ENCODE assay signal across 21 cellular contexts in the genomic region with DNA sequence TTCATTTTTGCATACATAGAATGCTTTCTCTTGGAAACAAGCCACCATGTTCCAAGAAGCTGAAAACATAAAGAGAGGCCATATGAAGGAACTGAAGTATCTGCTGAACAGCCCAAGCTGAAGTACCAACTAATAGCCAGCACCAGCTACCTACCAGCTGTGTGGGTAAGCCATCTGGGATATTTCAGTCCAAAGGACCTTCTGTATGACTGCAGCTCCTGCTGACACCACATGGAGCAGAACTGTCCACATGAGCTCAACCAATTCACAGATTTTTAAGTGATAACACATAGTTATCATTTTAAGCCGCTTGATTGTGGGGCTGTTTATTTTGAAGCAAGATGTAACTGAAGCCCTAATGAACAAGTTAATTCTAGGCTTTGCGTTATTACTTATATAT.
DNase-seq lines count a peak whose midpoint lies in the region; ATAC-seq and TF ChIP-seq lines count a peak whose summit lies in the region.
"Had no signal": no experiment of that assay in that cellular context is flagged by ENCODE, and none has a peak within 500 bp of the region (broad histone marks: within the 10 kb centered on the region; RNA-seq: fewer than 3 reads in every experiment).

No MANE protein-coding gene starts in this region.

- no peak overlapping the region for H2AFZ ChIP-seq in mesenchymal stem cell (ENCODE audit: low read depth, low read length)
- H2AFZ ChIP-seq: GM23248 had no signal

- no peak overlapping the region for H2BK5ac ChIP-seq in mesenchymal stem cell (ENCODE audit: low read depth, low read length, poor library complexity, severe bottlenecking)

- H3K4ac ChIP-seq in mesenchymal stem cell (ENCODE audit: low read depth in 1 of 2, low read length in 2 of 2): no peak overlapping the region

- H3K14ac ChIP-seq in mesenchymal stem cell (ENCODE audit: low read length in 2 of 2): no peak overlapping the region

- H3K9ac ChIP-seq in mesenchymal stem cell (ENCODE audit: low read length): no peak overlapping the region
- H3K9ac ChIP-seq: GM23248, KMS-11, SK-N-SH had no signal

- peak overlapping the region; percentile 86 for H3K27ac Mint-ChIP-seq in glutamatergic neuron (ENCODE audit: unreplicated experiment)
- H3K27ac Mint-ChIP-seq: CD4-positive, alpha-beta T cell had no signal

- H3K27me3 Mint-ChIP-seq in glutamatergic neuron (ENCODE audit: unreplicated experiment): no peaks in the 10 kb centered on the region
- H3K27me3 Mint-ChIP-seq: CD4-positive, alpha-beta T cell had no signal

- H3K36me3 Mint-ChIP-seq in glutamatergic neuron (ENCODE audit: unreplicated experiment): no peaks in the 10 kb centered on the region

- H3K23ac ChIP-seq in mesenchymal stem cell (ENCODE audit: low read length in 2 of 2): no peak overlapping the region

- no peak overlapping the region for H4K8ac ChIP-seq in mesenchymal stem cell (ENCODE audit: low read length)

- no peak overlapping the region for H2AK5ac ChIP-seq in mesenchymal stem cell (ENCODE audit: low read length, severe bottlenecking)

- H3K18ac ChIP-seq in mesenchymal stem cell (ENCODE audit: low read depth in 1 of 2, low read length in 2 of 2): no peak overlapping the region

- peaks cover 32% of the 10 kb centered on the region for H3K4me1 Mint-ChIP-seq in glutamatergic neuron (ENCODE audit: low read depth, unreplicated experiment)

- no CpG with 5 or more reads among the region's 2 CpGs for WGBS in mesenchymal stem cell

- H3K9me3 Mint-ChIP-seq in glutamatergic neuron (ENCODE audit: unreplicated experiment): no peaks in the 10 kb centered on the region

- H3K4me2 ChIP-seq in mesenchymal stem cell (ENCODE audit: low read length, poor library complexity, severe bottlenecking): no peak overlapping the region
- H3K4me2 ChIP-seq: KMS-11, SK-N-SH had no signal

- no peak overlapping the region for H2BK120ac ChIP-seq in mesenchymal stem cell (ENCODE audit: low read depth, low read length)

- DNase-seq in NCI-H748 (lab: John Stamatoyannopoulos, UW; ENCODE audit: unreplicated experiment) (peak; percentile 17), NCI-H748 treated with DMSO at 0.1 percent for 48 hours (lab: John Stamatoyannopoulos, UW) (no peak), NCI-H2171 (lab: John Stamatoyannopoulos, UW) (peak; percentile 20), SK-N-DZ (ENCODE audit: low spot score) (peak; percentile 60), glutamatergic neuron (peak; percentile 22), mesenchymal stem cell (no peak), posterior cingulate gyrus (no peak)
- DNase-seq: Caco-2; CD4-positive, alpha-beta T cell; DMS79 treated with DMSO at 0.1 percent for 48 hours; GM23248; NCI-H1417 treated with DMSO at 0.1 percent for 48 hours; NCI-H1930; NCI-H510A treated with DMSO at 0.1 percent for 48 hours; OCI-M1; SHP77; SK-N-SH; T-helper 1 cell had no signal

- no peak overlapping the region for H2BK15ac ChIP-seq in mesenchymal stem cell (ENCODE audit: low read depth, poor library complexity, severe bottlenecking)

- no peaks in the 10 kb centered on the region for H3K27me3 ChIP-seq in mesenchymal stem cell (ENCODE audit: control insufficient read depth in 1 of 2, insufficient read depth in 1 of 2, low read length in 2 of 2)

- no peak overlapping the region for H3K4me3 ChIP-seq in mesenchymal stem cell (ENCODE audit: insufficient read depth in 1 of 2, low read depth in 1 of 2, low read length in 2 of 2)
- H3K4me3 ChIP-seq: GM23248, HAP-1 had no signal

- H2BK12ac ChIP-seq in mesenchymal stem cell (ENCODE audit: low read length in 2 of 2): no peak overlapping the region

- no peaks in the 10 kb centered on the region for H3K36me3 ChIP-seq in mesenchymal stem cell (ENCODE audit: control insufficient read depth in 1 of 2, insufficient read depth in 2 of 2, low read depth in 1 of 2, low read length in 2 of 2)
- H3K36me3 ChIP-seq: HAP-1 had no signal

- no peaks in the 10 kb centered on the region for H3K9me3 ChIP-seq in mesenchymal stem cell (ENCODE audit: control insufficient read depth, low read length)
- H3K9me3 ChIP-seq: Caco-2, HAP-1, SK-N-SH had no signal

- no peaks in the 10 kb centered on the region for H3K79me1 ChIP-seq in mesenchymal stem cell (replicated peaks; ENCODE audit: low read length, poor library complexity, severe bottlenecking)

- intact Hi-C loops in posterior cingulate gyrus (cut with DNase I): no loop called here

- H3K27ac ChIP-seq in mesenchymal stem cell (ENCODE audit: low read length, poor library complexity, severe bottlenecking): no peak overlapping the region
- H3K27ac ChIP-seq: GM23248, KMS-11 had no signal

- no peak for ATAC-seq in GM18873 (IDR thresholded peaks at IDR 0.05; ENCODE audit: low FRiP score, unreplicated experiment)

- H3K4me3 Mint-ChIP-seq in glutamatergic neuron (ENCODE audit: unreplicated experiment): peak overlapping the region; percentile 9
- H3K4me3 Mint-ChIP-seq: CD4-positive, alpha-beta T cell had no signal

- no peak for TF ChIP-seq CTCF in glutamatergic neuron (IDR thresholded peaks at IDR 0.05; ENCODE audit: partially characterized antibody, unreplicated experiment)

- no peak overlapping the region for H4K91ac ChIP-seq in mesenchymal stem cell (ENCODE audit: low read length)

- H3K4me1 ChIP-seq in mesenchymal stem cell (ENCODE audit: control insufficient read depth, insufficient read depth, low read depth, low read length): no peaks in the 10 kb centered on the region
- H3K4me1 ChIP-seq: Caco-2 had no signal

Comparison
In these comparisons a context has a peak if more than half of its experiments do, and no peak if none do; other contexts are left out.
1. DNase-seq: peak in NCI-H748 (single experiment), NCI-H2171 (single experiment), SK-N-DZ (single experiment) and glutamatergic neuron (single experiment); none in NCI-H748 treated with DMSO at 0.1 percent for 48 hours (single experiment), mesenchymal stem cell (single experiment) and posterior cingulate gyrus (0 of 10).